In genomic region chr10:133306941-133307379, GRCh38 we compare ENCODE assay signal across 11 cellular contexts. TPM values are rescaled to one million over a fixed set of nuclear protein-coding genes. Genes with fewer than 3 reads are reported as not detected.
DNase-seq lines count a peak whose midpoint lies in the region; ATAC-seq, FAIRE-seq and TF ChIP-seq lines count a peak whose summit lies in the region.
"Had no signal": no experiment of that assay in that cellular context is flagged by ENCODE, and none has a peak within 500 bp of the region (broad histone marks: within the 10 kb centered on the region; RNA-seq: fewer than 3 reads in every experiment).

No MANE protein-coding gene starts in this region.

- H3K4me3 Mint-ChIP-seq in activated T-cell treated with anti-CD3 and anti-CD28 coated beads, Interleukin-2, amount 50 U/mL, for 4 hours, result peak overlapping the region; percentile 63
- peak overlapping the region; percentile 95 for H3K4me3 Mint-ChIP-seq in activated CD8-positive, alpha-beta T cell treated with anti-CD3 and anti-CD28 coated beads for 36 hours
- peak overlapping the region; percentile 95 for H3K4me3 Mint-ChIP-seq in stimulated activated naive CD8-positive, alpha-beta T cell treated with anti-CD3 and anti-CD28 coated beads, Interleukin-15, amount 100 ng/mL, for 72 hours

- H3K4me3 ChIP-seq in kidney (ENCODE audit: low read length in 2 of 2), result peak overlapping the region; percentile 89 to 95

- no peaks in the 10 kb centered on the region for H3K9me3 Mint-ChIP-seq in activated T-cell treated with anti-CD3 and anti-CD28 coated beads, Interleukin-2, amount 50 U/mL, for 4 hours
- no peaks in the 10 kb centered on the region for H3K9me3 Mint-ChIP-seq in activated CD8-positive, alpha-beta T cell treated with anti-CD3 and anti-CD28 coated beads for 36 hours
- no peaks in the 10 kb centered on the region for H3K9me3 Mint-ChIP-seq in stimulated activated naive CD8-positive, alpha-beta T cell treated with anti-CD3 and anti-CD28 coated beads, Interleukin-15, amount 100 ng/mL, for 72 hours

- peak overlapping the region; percentile 98 for H3K27ac Mint-ChIP-seq in activated CD8-positive, alpha-beta T cell treated with anti-CD3 and anti-CD28 coated beads for 36 hours
- peak overlapping the region in 1 of 2 donors; percentile 80 for H3K27ac Mint-ChIP-seq in stimulated activated naive CD8-positive, alpha-beta T cell treated with anti-CD3 and anti-CD28 coated beads, Interleukin-15, amount 100 ng/mL, for 72 hours

- CTCF ChIA-PET in activated CD8-positive, alpha-beta T cell treated with anti-CD3 and anti-CD28 coated beads for 36 hours (lab: Charles Lee), result interaction anchor here (1.1 to 2.9 kb wide), 15 partner anchors 12 to 163 kb away, joined by 3 to 22 read pairs (median 6); partner anchors contain the start of gene ADAM8

- H3K4me1 Mint-ChIP-seq in activated T-cell treated with anti-CD3 and anti-CD28 coated beads, Interleukin-2, amount 50 U/mL, for 4 hours (ENCODE audit: low read depth), result peaks cover 39% of the 10 kb centered on the region
- H3K4me1 Mint-ChIP-seq in activated CD8-positive, alpha-beta T cell treated with anti-CD3 and anti-CD28 coated beads for 36 hours (ENCODE audit: low read depth), result peaks cover 34% of the 10 kb centered on the region
- peaks cover 45% of the 10 kb centered on the region for H3K4me1 Mint-ChIP-seq in stimulated activated naive CD8-positive, alpha-beta T cell treated with anti-CD3 and anti-CD28 coated beads, Interleukin-15, amount 100 ng/mL, for 72 hours

- peaks cover 14 to 27% of the 10 kb centered on the region in 2 donors for H3K4me1 ChIP-seq in kidney (ENCODE audit: control insufficient read depth in 1 of 2, insufficient read depth in 1 of 2, low read depth in 1 of 2, low read length in 2 of 2)

- no peak for FAIRE-seq in kidney (lab: Jason Lieb, UNC)

- H3K9me3 ChIP-seq in kidney (ENCODE audit: control insufficient read depth in 1 of 2, low read length in 2 of 2), result no peaks in the 10 kb centered on the region

- H3K27ac ChIP-seq in kidney (ENCODE audit: low read depth in 2 of 2, low read length in 2 of 2), result peak overlapping the region; percentile 44 to 56

- H3K36me3 ChIP-seq in kidney (ENCODE audit: control insufficient read depth in 1 of 2, insufficient read depth in 2 of 2, low read length in 2 of 2), result peaks cover 4 to 20% of the 10 kb centered on the region in 2 donors

- ATAC-seq in activated T-cell treated with anti-CD3 and anti-CD28 coated beads, Interleukin-2, amount 50 U/mL, for 4 hours, result no peak
- ATAC-seq in activated CD8-positive, alpha-beta T cell treated with anti-CD3 and anti-CD28 coated beads for 36 hours, result no peak
- ATAC-seq in stimulated activated naive CD8-positive, alpha-beta T cell treated with anti-CD3 and anti-CD28 coated beads, Interleukin-15, amount 100 ng/mL, for 72 hours, result no peak
- ATAC-seq in GM21825 (IDR thresholded peaks at IDR 0.05; ENCODE audit: unreplicated experiment), result no peak

- POLR2A ChIA-PET in activated CD8-positive, alpha-beta T cell treated with anti-CD3 and anti-CD28 coated beads for 36 hours (lab: Charles Lee), result interaction anchor here (0.6 to 2.0 kb wide), 4 partner anchors 12 to 48 kb away, joined by 3 to 8 read pairs (median 6); no protein-coding TSS in a partner anchor

- H3K27me3 Mint-ChIP-seq in activated T-cell treated with anti-CD3 and anti-CD28 coated beads, Interleukin-2, amount 50 U/mL, for 4 hours (ENCODE audit: low read depth), result no peaks in the 10 kb centered on the region
- no peaks in the 10 kb centered on the region for H3K27me3 Mint-ChIP-seq in activated CD8-positive, alpha-beta T cell treated with anti-CD3 and anti-CD28 coated beads for 36 hours
- H3K27me3 Mint-ChIP-seq in stimulated activated naive CD8-positive, alpha-beta T cell treated with anti-CD3 and anti-CD28 coated beads, Interleukin-15, amount 100 ng/mL, for 72 hours, result no peaks in the 10 kb centered on the region

- TF ChIP-seq CTCF in activated CD8-positive, alpha-beta T cell treated with anti-CD3 and anti-CD28 coated beads for 36 hours (IDR thresholded peaks at IDR 0.05), result no peak
- no peak for TF ChIP-seq CTCF in kidney (IDR thresholded peaks at IDR 0.05; ENCODE audit: borderline replicate concordance, extremely low read depth, insufficient read depth)

- intact Hi-C loops in activated CD8-positive, alpha-beta T cell treated with anti-CD3 and anti-CD28 coated beads for 36 hours (cut with micrococcal nuclease), result no loop called here
- intact Hi-C loops in kidney (cut with DNase I), result no loop called here

- H3K9ac ChIP-seq in kidney (ENCODE audit: low read length in 2 of 2), result peak overlapping the region in 1 of 2 donors; percentile 68

- peaks cover 10% of the 10 kb centered on the region for H3K36me3 Mint-ChIP-seq in activated T-cell treated with anti-CD3 and anti-CD28 coated beads, Interleukin-2, amount 50 U/mL, for 4 hours (ENCODE audit: insufficient read depth)
- peaks cover 13% of the 10 kb centered on the region for H3K36me3 Mint-ChIP-seq in activated CD8-positive, alpha-beta T cell treated with anti-CD3 and anti-CD28 coated beads for 36 hours (ENCODE audit: low read depth)

- no peak for DNase-seq in activated T-cell treated with anti-CD3 and anti-CD28 coated beads, Interleukin-2, amount 50 U/mL, for 4 hours
- DNase-seq in activated T-cell treated with anti-CD3 and anti-CD28 coated beads, Interleukin-2, amount 50 U/mL, for 1 hour, result no peak
- no peak for DNase-seq in activated CD8-positive, alpha-beta T cell treated with anti-CD3 and anti-CD28 coated beads for 36 hours
- DNase-seq in kidney (peak; percentile 71), NCI-H1105 treated with DMSO at 0.1 percent for 48 hours (lab: John Stamatoyannopoulos, UW) (no peak), GM19238 (ENCODE audit: insufficient read length, low spot score) (no peak)
- no peak for DNase-seq in stimulated activated naive CD8-positive, alpha-beta T cell treated with anti-CD3 and anti-CD28 coated beads, Interleukin-15, amount 100 ng/mL, for 72 hours
- DNase-seq: GOT3, NCI-H446 treated with DMSO at 0.1 percent for 48 hours had no signal

RNA-seq across cellular contexts. Expression of gene TUBGCP2, which starts 1.7 kb away (rescaled TPM):
- 10 to 100 TPM; 59.6 to 67.9 (median 62.6) TPM for total RNA-seq in activated T-cell treated with anti-CD3 and anti-CD28 coated beads, Interleukin-2, amount 50 U/mL, for 4 hours
- 10 to 100 TPM; 54.1 to 57.5 TPM for total RNA-seq in activated CD8-positive, alpha-beta T cell treated with anti-CD3 and anti-CD28 coated beads for 36 hours
- 61.4 TPM for total RNA-seq in kidney
- polyA plus RNA-seq in kidney (ENCODE audit: insufficient read depth, low read depth, low replicate concordance), result 93.3 TPM

RNA-seq across cellular contexts. Expression of gene ZNF511, which starts 1.8 kb away (rescaled TPM):
- total RNA-seq in activated T-cell treated with anti-CD3 and anti-CD28 coated beads, Interleukin-2, amount 50 U/mL, for 4 hours, result 100 to 1,000 TPM in 1 of 3 donors, 10 to 100 TPM in 2; 84.4 to 117 (median 97.3) TPM
- total RNA-seq in activated CD8-positive, alpha-beta T cell treated with anti-CD3 and anti-CD28 coated beads for 36 hours, result 10 to 100 TPM; 58.0 to 60.1 TPM
- total RNA-seq in kidney, result 35.6 TPM
- 50.7 TPM for polyA plus RNA-seq in kidney (ENCODE audit: insufficient read depth, low read depth, low replicate concordance)

RNA-seq across cellular contexts. Expression of gene CALY, which starts 29.7 kb away (rescaled TPM):
- not detected for total RNA-seq in activated T-cell treated with anti-CD3 and anti-CD28 coated beads, Interleukin-2, amount 50 U/mL, for 4 hours
- not detected for total RNA-seq in activated CD8-positive, alpha-beta T cell treated with anti-CD3 and anti-CD28 coated beads for 36 hours
- 0.41 TPM for total RNA-seq in kidney
- polyA plus RNA-seq in kidney (ENCODE audit: insufficient read depth, low read depth, low replicate concordance), result 0.54 TPM

RNA-seq across cellular contexts. Expression of gene ADAM8, which starts 30.3 kb away (rescaled TPM):
- total RNA-seq in activated T-cell treated with anti-CD3 and anti-CD28 coated beads, Interleukin-2, amount 50 U/mL, for 4 hours, result 10 to 100 TPM; 62.8 to 72.7 (median 70.7) TPM
- total RNA-seq in activated CD8-positive, alpha-beta T cell treated with anti-CD3 and anti-CD28 coated beads for 36 hours, result 100 to 1,000 TPM; 106 to 115 TPM
- 16.6 TPM for total RNA-seq in kidney
- polyA plus RNA-seq in kidney (ENCODE audit: insufficient read depth, low read depth, low replicate concordance), result 3.4 TPM

RNA-seq across cellular contexts. Expression of gene PRAP1, which starts 40.2 kb away (rescaled TPM):
- not detected for total RNA-seq in activated T-cell treated with anti-CD3 and anti-CD28 coated beads, Interleukin-2, amount 50 U/mL, for 4 hours
- not detected for total RNA-seq in activated CD8-positive, alpha-beta T cell treated with anti-CD3 and anti-CD28 coated beads for 36 hours
- total RNA-seq in kidney, result 1.9 TPM
- polyA plus RNA-seq in kidney (ENCODE audit: insufficient read depth, low read depth, low replicate concordance), result 557 TPM
- total RNA-seq: HT1080 had no signal
